In genomic region chr5:126777257-126777973, GRCh38 we compare ENCODE assay signal across 8 cellular contexts. TPM values are rescaled to one million over a fixed set of nuclear protein-coding genes. Genes with fewer than 3 reads are reported as not detected.
A peak's percentile ranks its signal among the peaks of the same experiment; 100 is the strongest.
DNase-seq lines count a peak whose midpoint lies in the region; ATAC-seq lines count a peak whose summit lies in the region.

No MANE protein-coding gene starts in this region.

- H3K9me3 Mint-ChIP-seq in CD8-positive, alpha-beta memory T cell, result no peaks in the 10 kb centered on the region

- H3K36me3 ChIP-seq in CD8-positive, alpha-beta memory T cell (ENCODE audit: insufficient read depth, low read length), result no peaks in the 10 kb centered on the region

- H3K4me1 ChIP-seq in CD8-positive, alpha-beta memory T cell (ENCODE audit: insufficient read depth, low read length), result peaks cover 20% of the 10 kb centered on the region

- CTCF ChIA-PET in CD8-positive, alpha-beta memory T cell (lab: Charles Lee), result interaction anchor here (0.9 to 10.0 kb wide), 18 partner anchors 8 to 716 kb away, joined by 3 to 179 read pairs (median 7); partner anchors contain the start of gene PHAX

- peak overlapping the region; percentile 97 for H3K4me3 ChIP-seq in CD8-positive, alpha-beta memory T cell (ENCODE audit: low read length)

- peak overlapping the region; percentile 83 to 96 (median 93) for H3K4me3 Mint-ChIP-seq in CD8-positive, alpha-beta memory T cell

- peaks cover 0 to 13% (median 0%) of the 10 kb centered on the region in 3 donors for H3K36me3 Mint-ChIP-seq in CD8-positive, alpha-beta memory T cell

- peaks cover 0 to 1% of the 10 kb centered on the region in 2 donors for H3K27me3 Mint-ChIP-seq in CD8-positive, alpha-beta memory T cell

- peak overlapping the region; percentile 96 for H3K27ac ChIP-seq in CD8-positive, alpha-beta memory T cell (ENCODE audit: low read depth, low read length)

- ATAC-seq in GM21390 (IDR thresholded peaks at IDR 0.05; ENCODE audit: unreplicated experiment) (peak; percentile 1), left colon (peak; percentile 45), GM18520 (IDR thresholded peaks at IDR 0.05; ENCODE audit: unreplicated experiment) (no peak)
- peak; percentile 27 to 39 for ATAC-seq in activated CD4-positive, CD25-positive, alpha-beta regulatory T cell treated with anti-CD3 and anti-CD28 coated beads, Interleukin-2, amount 50 U/mL, for 24 hours

- H3K27ac Mint-ChIP-seq in CD8-positive, alpha-beta memory T cell, result peak overlapping the region; percentile 92 to 98 (median 95)

- no peaks in the 10 kb centered on the region for H3K27me3 ChIP-seq in CD8-positive, alpha-beta memory T cell (ENCODE audit: insufficient read depth, low read length, poor library complexity, severe bottlenecking)

- H3K9me3 ChIP-seq in CD8-positive, alpha-beta memory T cell (ENCODE audit: low read length), result no peaks in the 10 kb centered on the region

- POLR2A ChIA-PET in CD8-positive, alpha-beta memory T cell (lab: Charles Lee), result interaction anchor here (0.5 to 2.6 kb wide), 14 partner anchors 14 to 1307 kb away, joined by 3 to 24 read pairs (median 4); partner anchors contain the start of genes C5orf63, GRAMD2B and PHAX

- peaks cover 28 to 33% (median 29%) of the 10 kb centered on the region in 3 donors for H3K4me1 Mint-ChIP-seq in CD8-positive, alpha-beta memory T cell

- intact Hi-C loops in left colon (cut with DNase I, micrococcal nuclease), result no loop called here

- DNase-seq in CD8-positive, alpha-beta memory T cell, result peak; percentile 39 to 77 (median 62)
- DNase-seq in LoVo (ENCODE audit: low spot score) (peak; percentile 48), cerebellar cortex (ENCODE audit: low spot score) (peak; percentile 72), left colon (peak; percentile 43 to 71)
- peak; percentile 58 for DNase-seq in stimulated activated CD4-positive, alpha-beta T cell treated with anti-CD3 and anti-CD28 coated beads, Interleukin-15, amount 100 ng/mL, for 24 hours

RNA-seq across cellular contexts. Expression of gene LMNB1, which starts 0.5 kb away (rescaled TPM):
- 100 to 1,000 TPM; 172 to 178 TPM for total RNA-seq in CD8-positive, alpha-beta memory T cell
- 7.5 TPM for polyA plus RNA-seq in CD8-positive, alpha-beta memory T cell
- total RNA-seq in left colon, result 10 to 100 TPM; 23.2 to 51.1 TPM
